In genomic region chr15:78437762-78438594, GRCh38 we compare ENCODE assay signal across 1 cellular context.
TF ChIP-seq lines count a peak whose summit lies in the region.

Gene IREB2 (plus strand): TSS chr15:78438216. CDS start chr15:78438338, 122 bp downstream.

TF ChIP-seq in HepG2, 621 proteins besides CTCF, POLR2A, EP300 and RAD21 (continued from another document and continues in another):
- TF ChIP-seq ZNF788 (CRISPR knock-in tag; IDR thresholded peaks at IDR 0.05; ENCODE audit: borderline replicate concordance), result no peak; the same call in 1 of the 2 replicates
- TF ChIP-seq ZNF446 (CRISPR knock-in tag; IDR thresholded peaks at IDR 0.05), result no peak
- TF ChIP-seq ZNF577 (CRISPR knock-in tag; IDR thresholded peaks at IDR 0.05; ENCODE audit: borderline replicate concordance, low read depth), result no peak
- peak; percentile 79 for TF ChIP-seq PATZ1 (CRISPR knock-in tag; IDR thresholded peaks at IDR 0.05)
- no peak for TF ChIP-seq SUZ12 (IDR thresholded peaks at IDR 0.05; ENCODE audit: low read depth, low read length)
- no peak for TF ChIP-seq PAWR (CRISPR knock-in tag; IDR thresholded peaks at IDR 0.05; ENCODE audit: borderline replicate concordance)
- TF ChIP-seq ZNF616 (CRISPR knock-in tag; IDR thresholded peaks at IDR 0.05; ENCODE audit: low read depth), result no peak
- TF ChIP-seq GABPA (IDR thresholded peaks at IDR 0.05; ENCODE audit: low read depth, low read length), result peak; percentile 35; the same call in 1 of the 2 replicates
- peak; percentile 83 for TF ChIP-seq GABPA (CRISPR knock-in tag; IDR thresholded peaks at IDR 0.05; ENCODE audit: low read depth)
- TF ChIP-seq ZNF607 (CRISPR knock-in tag; IDR thresholded peaks at IDR 0.05; ENCODE audit: borderline replicate concordance), result peak; percentile 61; the same call in 1 of the 2 replicates
- no peak for TF ChIP-seq ZNF354B (CRISPR knock-in tag; IDR thresholded peaks at IDR 0.05)
- no peak for TF ChIP-seq MNT (IDR thresholded peaks at IDR 0.05)
- TF ChIP-seq MED1 (CRISPR knock-in tag; IDR thresholded peaks at IDR 0.05), result peak; percentile 40; the same call in 1 of the 2 replicates
- TF ChIP-seq SP5 (CRISPR knock-in tag; IDR thresholded peaks at IDR 0.05; ENCODE audit: borderline replicate concordance, low read depth), result peak; percentile 96
- TF ChIP-seq DRAP1 (CRISPR knock-in tag; IDR thresholded peaks at IDR 0.05), result peak; percentile 53; the same call in 1 of the 2 replicates
- peak; percentile 44; the same call in 1 of the 2 replicates for TF ChIP-seq HNF4A (CRISPR knock-in tag; IDR thresholded peaks at IDR 0.05)
- no peak for TF ChIP-seq FOXP1 (IDR thresholded peaks at IDR 0.05)
- TF ChIP-seq FOXP1 (CRISPR knock-in tag; IDR thresholded peaks at IDR 0.05), result no peak
- peak; percentile 65; the same call in 1 of the 2 replicates for TF ChIP-seq LCORL (IDR thresholded peaks at IDR 0.05)
- peak; percentile 50 for TF ChIP-seq LCORL (CRISPR knock-in tag; IDR thresholded peaks at IDR 0.05)
- no peak for TF ChIP-seq ZSCAN12 (CRISPR knock-in tag; IDR thresholded peaks at IDR 0.05)
- TF ChIP-seq NCOR1 (IDR thresholded peaks at IDR 0.05; ENCODE audit: borderline replicate concordance, low read length), result no peak
- TF ChIP-seq HOXA3 (CRISPR knock-in tag; IDR thresholded peaks at IDR 0.05), result peak; percentile 78
- no peak for TF ChIP-seq ZNF644 (CRISPR knock-in tag; IDR thresholded peaks at IDR 0.05; ENCODE audit: low read depth)
- no peak for TF ChIP-seq ZNF430 (CRISPR knock-in tag; IDR thresholded peaks at IDR 0.05)
- TF ChIP-seq TRIM24 (CRISPR knock-in tag; IDR thresholded peaks at IDR 0.05), result no peak
- TF ChIP-seq MAFK (conservative IDR thresholded peaks at IDR 0.05 in 1 of 2, IDR thresholded peaks at IDR 0.05 in 1 of 2; ENCODE audit: low read length in 2 of 2), result no peak
- TF ChIP-seq BCL3 (CRISPR knock-in tag; IDR thresholded peaks at IDR 0.05), result no peak
- no peak; a peak in 1 of 4 replicates for TF ChIP-seq ATF4 (CRISPR knock-in tag; IDR thresholded peaks at IDR 0.05)
- TF ChIP-seq ZNF3 (CRISPR knock-in tag; IDR thresholded peaks at IDR 0.05), result peak; percentile 10; the same call in 1 of the 2 replicates
- TF ChIP-seq ARID2 (CRISPR knock-in tag; IDR thresholded peaks at IDR 0.05; ENCODE audit: borderline replicate concordance), result no peak
- TF ChIP-seq AKNA (CRISPR knock-in tag; IDR thresholded peaks at IDR 0.05; ENCODE audit: borderline replicate concordance), result no peak
- peak; percentile 72; the same call in 1 of the 2 replicates for TF ChIP-seq ZNF20 (CRISPR knock-in tag; IDR thresholded peaks at IDR 0.05)
- no peak for TF ChIP-seq HHEX (CRISPR knock-in tag; IDR thresholded peaks at IDR 0.05)
- TF ChIP-seq NONO (IDR thresholded peaks at IDR 0.05), result no peak
- 0 out of 2 replicates have a peak, but pooled peaks have one; percentile 15 for TF ChIP-seq NONO (CRISPR knock-in tag; conservative IDR thresholded peaks at IDR 0.05)
- TF ChIP-seq ZSCAN9 (CRISPR knock-in tag; IDR thresholded peaks at IDR 0.05; ENCODE audit: borderline replicate concordance), result no peak; the same call in 1 of the 2 replicates
- peak; percentile 30; the same call in 1 of the 2 replicates for TF ChIP-seq ZNF331 (CRISPR knock-in tag; IDR thresholded peaks at IDR 0.05)
- TF ChIP-seq U2AF2 (IDR thresholded peaks at IDR 0.05; ENCODE audit: low read depth, low read length), result no peak
- TF ChIP-seq ZNF768 (CRISPR knock-in tag; IDR thresholded peaks at IDR 0.05), result no peak
- peak; percentile 66 for TF ChIP-seq TFDP2 (CRISPR knock-in tag; IDR thresholded peaks at IDR 0.05)
- TF ChIP-seq ZNF609 (CRISPR knock-in tag; IDR thresholded peaks at IDR 0.05; ENCODE audit: borderline replicate concordance), result peak; percentile 50; the same call in 1 of the 2 replicates
- no peak; the same call in 1 of the 2 replicates for TF ChIP-seq HBP1 (CRISPR knock-in tag; IDR thresholded peaks at IDR 0.05; ENCODE audit: low read depth)
- no peak for TF ChIP-seq ZSCAN29 (CRISPR knock-in tag; conservative IDR thresholded peaks at IDR 0.05)
- TF ChIP-seq HNRNPLL (IDR thresholded peaks at IDR 0.05; ENCODE audit: low read depth, low read length, poor library complexity, severe bottlenecking), result peak; percentile 77
- TF ChIP-seq STAG1 (CRISPR knock-in tag; IDR thresholded peaks at IDR 0.05), result no peak
